ENCODE assay signal across 20 cellular contexts in genomic region chr5:93076566-93076965, GRCh38.
"Had no signal": no experiment of that assay in that cellular context is flagged by ENCODE, and none has a peak within 500 bp of the region (broad histone marks: within the 10 kb centered on the region; RNA-seq: fewer than 3 reads in every experiment).

No MANE protein-coding gene starts in this region.

- H3K9me3 Mint-ChIP-seq: activated CD4-positive, alpha-beta T cell treated with anti-CD3 and anti-CD28 coated beads, Interleukin-2, amount 10 ng/mL, durations not matched to agents 7 days and 5 days; activated CD8-positive, alpha-beta T cell treated with anti-CD3 and anti-CD28 coated beads for 36 hours; activated naive CD4-positive, alpha-beta T cell treated with anti-CD3 and anti-CD28 coated beads, Interleukin-2, amount 10 ng/mL, durations not matched to agents 7 days and 5 days; stimulated activated naive CD8-positive, alpha-beta T cell treated with anti-CD3 and anti-CD28 coated beads, Interleukin-15, Interleukin-2, amounts not matched to agents 100 ng/mL and 50 ng/mL, for 24 hours had no signal

- H3K4me3 ChIP-seq: esophagus muscularis mucosa, gastrocnemius medialis, left ventricle myocardium inferior, tibial artery had no signal

- H3K27ac Mint-ChIP-seq: activated CD4-positive, alpha-beta T cell treated with anti-CD3 and anti-CD28 coated beads, Interleukin-2, amount 10 ng/mL, durations not matched to agents 7 days and 5 days; activated CD8-positive, alpha-beta memory T cell treated with anti-CD3 and anti-CD28 coated beads, Interleukin-2, amount 10 ng/mL, durations not matched to agents 7 days and 5 days; activated CD8-positive, alpha-beta T cell treated with anti-CD3 and anti-CD28 coated beads for 36 hours; activated naive CD4-positive, alpha-beta T cell treated with anti-CD3 and anti-CD28 coated beads, Interleukin-2, amount 10 ng/mL, durations not matched to agents 7 days and 5 days; effector memory CD8-positive, alpha-beta T cell; naive thymus-derived CD8-positive, alpha-beta T cell; stimulated activated naive CD8-positive, alpha-beta T cell treated with anti-CD3 and anti-CD28 coated beads, Interleukin-15, Interleukin-2, amounts not matched to agents 100 ng/mL and 50 ng/mL, for 24 hours had no signal

- ATAC-seq: activated CD8-positive, alpha-beta memory T cell treated with anti-CD3 and anti-CD28 coated beads, Interleukin-2, amount 10 ng/mL, durations not matched to agents 7 days and 5 days; activated CD8-positive, alpha-beta T cell treated with anti-CD3 and anti-CD28 coated beads for 36 hours; effector memory CD8-positive, alpha-beta T cell; gastrocnemius medialis; naive thymus-derived CD8-positive, alpha-beta T cell; sciatic nerve had no signal

- H3K27ac ChIP-seq: esophagus muscularis mucosa, gastrocnemius medialis, left ventricle myocardium inferior, tibial artery, WERI-Rb-1 had no signal

- H3K36me3 Mint-ChIP-seq: activated CD8-positive, alpha-beta memory T cell treated with anti-CD3 and anti-CD28 coated beads, Interleukin-2, amount 10 ng/mL, durations not matched to agents 7 days and 5 days; activated naive CD4-positive, alpha-beta T cell treated with anti-CD3 and anti-CD28 coated beads, Interleukin-2, amount 10 ng/mL, durations not matched to agents 7 days and 5 days; naive thymus-derived CD8-positive, alpha-beta T cell had no signal

- H3K9me3 ChIP-seq: esophagus muscularis mucosa, gastrocnemius medialis, left ventricle myocardium inferior, tibial artery had no signal

- DNase-seq: activated CD4-positive, alpha-beta T cell treated with anti-CD3 and anti-CD28 coated beads, Interleukin-2, amount 10 ng/mL, durations not matched to agents 7 days and 5 days; activated CD4-positive, CD25-positive, alpha-beta regulatory T cell treated with anti-CD3 and anti-CD28 coated beads, Interleukin-2, amount 50 U/mL, for 72 hours; activated CD8-positive, alpha-beta memory T cell treated with anti-CD3 and anti-CD28 coated beads, Interleukin-2, amount 10 ng/mL, durations not matched to agents 7 days and 5 days; activated CD8-positive, alpha-beta T cell treated with anti-CD3 and anti-CD28 coated beads for 36 hours; activated effector memory CD4-positive, alpha-beta T cell treated with anti-CD3 and anti-CD28 coated beads, Interleukin-2, amount 50 U/mL, for 16 hours; activated naive CD4-positive, alpha-beta T cell treated with anti-CD3 and anti-CD28 coated beads, Interleukin-2, amount 10 ng/mL, durations not matched to agents 7 days and 5 days; activated T-cell treated with anti-CD3 and anti-CD28 coated beads for 4 hours; central memory CD4-positive, alpha-beta T cell; effector memory CD8-positive, alpha-beta T cell; gastrocnemius medialis; hippocampal formation; left ventricle myocardium inferior; naive thymus-derived CD8-positive, alpha-beta T cell; stimulated activated CD4-positive, alpha-beta T cell treated with anti-CD3 and anti-CD28 coated beads, Interleukin-4, amount 100 ng/mL, for 4 hours; substantia nigra; tibial artery; WERI-Rb-1 had no signal

- H3K4me3 Mint-ChIP-seq: activated CD4-positive, alpha-beta T cell treated with anti-CD3 and anti-CD28 coated beads, Interleukin-2, amount 10 ng/mL, durations not matched to agents 7 days and 5 days; activated CD8-positive, alpha-beta memory T cell treated with anti-CD3 and anti-CD28 coated beads, Interleukin-2, amount 10 ng/mL, durations not matched to agents 7 days and 5 days; activated CD8-positive, alpha-beta T cell treated with anti-CD3 and anti-CD28 coated beads for 36 hours; activated naive CD4-positive, alpha-beta T cell treated with anti-CD3 and anti-CD28 coated beads, Interleukin-2, amount 10 ng/mL, durations not matched to agents 7 days and 5 days; effector memory CD8-positive, alpha-beta T cell; naive thymus-derived CD8-positive, alpha-beta T cell; stimulated activated naive CD8-positive, alpha-beta T cell treated with anti-CD3 and anti-CD28 coated beads, Interleukin-15, Interleukin-2, amounts not matched to agents 100 ng/mL and 50 ng/mL, for 24 hours had no signal

- H3K4me1 Mint-ChIP-seq: activated CD4-positive, alpha-beta T cell treated with anti-CD3 and anti-CD28 coated beads, Interleukin-2, amount 10 ng/mL, durations not matched to agents 7 days and 5 days; activated CD8-positive, alpha-beta memory T cell treated with anti-CD3 and anti-CD28 coated beads, Interleukin-2, amount 10 ng/mL, durations not matched to agents 7 days and 5 days; activated naive CD4-positive, alpha-beta T cell treated with anti-CD3 and anti-CD28 coated beads, Interleukin-2, amount 10 ng/mL, durations not matched to agents 7 days and 5 days; naive thymus-derived CD8-positive, alpha-beta T cell had no signal

- H3K27me3 ChIP-seq: esophagus muscularis mucosa, gastrocnemius medialis, tibial artery had no signal

- H3K36me3 ChIP-seq: esophagus muscularis mucosa, gastrocnemius medialis, left ventricle myocardium inferior, tibial artery, WERI-Rb-1 had no signal

- H3K27me3 Mint-ChIP-seq: activated CD4-positive, alpha-beta T cell treated with anti-CD3 and anti-CD28 coated beads, Interleukin-2, amount 10 ng/mL, durations not matched to agents 7 days and 5 days; activated CD8-positive, alpha-beta memory T cell treated with anti-CD3 and anti-CD28 coated beads, Interleukin-2, amount 10 ng/mL, durations not matched to agents 7 days and 5 days; activated CD8-positive, alpha-beta T cell treated with anti-CD3 and anti-CD28 coated beads for 36 hours; activated naive CD4-positive, alpha-beta T cell treated with anti-CD3 and anti-CD28 coated beads, Interleukin-2, amount 10 ng/mL, durations not matched to agents 7 days and 5 days; effector memory CD8-positive, alpha-beta T cell; stimulated activated naive CD8-positive, alpha-beta T cell treated with anti-CD3 and anti-CD28 coated beads, Interleukin-15, Interleukin-2, amounts not matched to agents 100 ng/mL and 50 ng/mL, for 24 hours had no signal
